Comparison of ENCODE assay signal across 28 cellular contexts in genomic region chr1:83919872-83920271, GRCh38.
"Had no signal": no experiment of that assay in that cellular context is flagged by ENCODE, and none has a peak within 500 bp of the region (broad histone marks: within the 10 kb centered on the region; RNA-seq: fewer than 3 reads in every experiment).

No MANE protein-coding gene starts in this region.

- H3K27me3 ChIP-seq: neutrophil, spleen, suprapubic skin, testis, tibial artery, transverse colon, vagina had no signal

- H3K4me1 ChIP-seq: parathyroid adenoma, psoas muscle, spleen, suprapubic skin, testis, tibial artery, transverse colon, vagina had no signal

- H3K9ac ChIP-seq: parathyroid adenoma had no signal

- H3K36me3 ChIP-seq: neutrophil, spleen, suprapubic skin, transverse colon, vagina had no signal

- H3K4me3 ChIP-seq: psoas muscle, skin epidermis, smooth muscle cell, spleen, suprapubic skin, testis, tibial artery, transverse colon, vagina had no signal

- H3K9me3 ChIP-seq: neutrophil, suprapubic skin, testis, tibial artery, transverse colon, vagina had no signal

- DNase-seq: naive thymus-derived CD8-positive, alpha-beta T cell; nephron progenitor cell; nucleus accumbens; psoas muscle; right cardiac atrium; spleen; stimulated activated CD4-positive, alpha-beta T cell treated with anti-CD3 and anti-CD28 coated beads, Interleukin-12 subunit alpha, Interleukin-12 subunit beta, amount 100 ng/mL, for 4 hours; stimulated activated CD4-positive, alpha-beta T cell treated with anti-CD3 and anti-CD28 coated beads, Interleukin-1b, Interleukin-23, amount 100 ng/mL, for 48 hours; stimulated activated CD4-positive, alpha-beta T cell treated with anti-CD3 and anti-CD28 coated beads, Interleukin-4, amount 100 ng/mL, for 1 hour; stimulated activated CD4-positive, alpha-beta T cell treated with anti-CD3 and anti-CD28 coated beads, Interleukin-4, amount 100 ng/mL, for 4 hours; stimulated activated CD8-positive, alpha-beta memory T cell treated with anti-CD3 and anti-CD28 coated beads, Interleukin-4, amount 100 ng/mL, for 48 hours; stimulated activated naive CD4-positive, alpha-beta T cell; stimulated activated naive CD8-positive, alpha-beta T cell treated with anti-CD3 and anti-CD28 coated beads, Interleukin-15, amount 100 ng/mL, for 72 hours; stimulated activated naive CD8-positive, alpha-beta T cell treated with anti-CD3 and anti-CD28 coated beads, Interleukin-15, Interleukin-2, amounts not matched to agents 100 U/mL and 50 U/mL, for 24 hours; substantia nigra; testis; tibial artery; transverse colon had no signal

- H2AFZ ChIP-seq: parathyroid adenoma had no signal

- H3K4me2 ChIP-seq: smooth muscle cell had no signal

- H3K27ac ChIP-seq: neutrophil, parathyroid adenoma, psoas muscle, skin epidermis, spleen, suprapubic skin, testis, tibial artery, transverse colon, vagina had no signal

- ATAC-seq: naive thymus-derived CD8-positive, alpha-beta T cell; natural killer cell treated with Interleukin-12 subunit alpha and Interleukin-12 subunit beta and Interleukin-15 and Interleukin-18, amount 100 ng/mL, for 72 hours; psoas muscle; right cardiac atrium; sciatic nerve; stimulated activated memory B cell treated with anti-CD40 and anti-IgM and Interleukin-4, amounts not matched to agents 10 μg/mL and 1 μg/mL and 100 μg/mL, for 72 hours; stimulated activated naive CD8-positive, alpha-beta T cell treated with anti-CD3 and anti-CD28 coated beads, Interleukin-15, amount 100 ng/mL, for 72 hours; stimulated activated naive CD8-positive, alpha-beta T cell treated with anti-CD3 and anti-CD28 coated beads, Interleukin-15, Interleukin-2, amounts not matched to agents 100 U/mL and 50 U/mL, for 24 hours had no signal

- FAIRE-seq: urothelium cell line had no signal

- H3K79me2 ChIP-seq: parathyroid adenoma had no signal
